16 cellular contexts compared by ENCODE assay signal in the genomic region with DNA sequence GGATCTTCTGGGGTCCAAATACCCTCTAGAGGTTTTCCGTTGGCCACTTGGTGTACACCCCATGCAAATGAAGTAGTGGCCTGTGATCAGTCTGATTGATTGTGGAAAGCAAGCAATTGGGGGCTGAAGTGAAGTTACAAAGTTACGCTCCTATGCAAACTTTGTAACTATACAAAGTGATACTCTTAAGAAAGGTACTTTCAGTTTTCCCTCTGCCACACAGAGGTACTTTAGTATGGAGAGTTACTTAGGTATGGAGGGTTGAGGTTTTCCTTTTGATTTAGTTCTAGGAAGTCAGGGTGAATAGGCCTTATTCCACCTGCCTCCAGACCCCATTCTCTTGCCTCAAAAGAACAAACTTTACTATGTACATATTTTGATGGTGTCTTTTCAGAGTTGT. TPM values are rescaled to one million over a fixed set of nuclear protein-coding genes. Genes with fewer than 3 reads are reported as not detected.
A peak's percentile ranks its signal among the peaks of the same experiment; 100 is the strongest.
DNase-seq lines count a peak whose midpoint lies in the region; ATAC-seq and TF ChIP-seq lines count a peak whose summit lies in the region.
"Had no signal": no experiment of that assay in that cellular context is flagged by ENCODE, and none has a peak within 500 bp of the region (broad histone marks: within the 10 kb centered on the region; RNA-seq: fewer than 3 reads in every experiment).

No MANE protein-coding gene starts in this region.

- TF ChIP-seq CTCF in nephron progenitor cell (IDR thresholded peaks at IDR 0.05), result no peak

- H3K27ac Mint-ChIP-seq in activated CD8-positive, alpha-beta memory T cell treated with anti-CD3 and anti-CD28 coated beads, Interleukin-2, amount 10 ng/mL, durations not matched to agents 7 days and 5 days, result peak overlapping the region; percentile 70
- peak overlapping the region; percentile 23 for H3K27ac Mint-ChIP-seq in activated CD4-positive, alpha-beta memory T cell treated with anti-CD3 and anti-CD28 coated beads for 36 hours
- H3K27ac Mint-ChIP-seq in nephron progenitor cell, result peak overlapping the region; percentile 88
- H3K27ac Mint-ChIP-seq: mesothelial cell of epicardium had no signal

- intact Hi-C loops in activated CD4-positive, alpha-beta memory T cell treated with anti-CD3 and anti-CD28 coated beads for 36 hours (cut with micrococcal nuclease), result no loop called here

- ATAC-seq in activated CD8-positive, alpha-beta memory T cell treated with anti-CD3 and anti-CD28 coated beads, Interleukin-2, amount 10 ng/mL, durations not matched to agents 7 days and 5 days, result peak; percentile 70
- peak; percentile 57 for ATAC-seq in GM21619 (IDR thresholded peaks at IDR 0.05; ENCODE audit: unreplicated experiment)
- no peak for ATAC-seq in HG03342 (IDR thresholded peaks at IDR 0.05; ENCODE audit: unreplicated experiment)
- ATAC-seq in HG03025 (IDR thresholded peaks at IDR 0.05; ENCODE audit: low FRiP score, unreplicated experiment), result no peak
- ATAC-seq: A549 had no signal

- no peaks in the 10 kb centered on the region for H3K9me3 Mint-ChIP-seq in activated CD8-positive, alpha-beta memory T cell treated with anti-CD3 and anti-CD28 coated beads, Interleukin-2, amount 10 ng/mL, durations not matched to agents 7 days and 5 days (ENCODE audit: low read depth)
- no peaks in the 10 kb centered on the region for H3K9me3 Mint-ChIP-seq in activated CD4-positive, alpha-beta memory T cell treated with anti-CD3 and anti-CD28 coated beads for 36 hours
- H3K9me3 Mint-ChIP-seq in nephron progenitor cell, result peaks cover 72% of the 10 kb centered on the region

- H3K4me1 Mint-ChIP-seq in activated CD8-positive, alpha-beta memory T cell treated with anti-CD3 and anti-CD28 coated beads, Interleukin-2, amount 10 ng/mL, durations not matched to agents 7 days and 5 days, result peaks cover 30% of the 10 kb centered on the region
- peaks cover 57% of the 10 kb centered on the region for H3K4me1 Mint-ChIP-seq in activated CD4-positive, alpha-beta memory T cell treated with anti-CD3 and anti-CD28 coated beads for 36 hours (ENCODE audit: low read depth)
- peaks cover 6% of the 10 kb centered on the region for H3K4me1 Mint-ChIP-seq in nephron progenitor cell

- POLR2A ChIA-PET in activated CD4-positive, alpha-beta memory T cell treated with anti-CD3 and anti-CD28 coated beads for 36 hours (lab: Charles Lee), result no interaction called here

- H3K27me3 Mint-ChIP-seq in activated CD8-positive, alpha-beta memory T cell treated with anti-CD3 and anti-CD28 coated beads, Interleukin-2, amount 10 ng/mL, durations not matched to agents 7 days and 5 days, result no peaks in the 10 kb centered on the region
- H3K27me3 Mint-ChIP-seq in activated CD4-positive, alpha-beta memory T cell treated with anti-CD3 and anti-CD28 coated beads for 36 hours, result no peaks in the 10 kb centered on the region
- peaks cover 3% of the 10 kb centered on the region for H3K27me3 Mint-ChIP-seq in nephron progenitor cell (ENCODE audit: low read depth, poor library complexity)

- H3K4me3 Mint-ChIP-seq in activated CD8-positive, alpha-beta memory T cell treated with anti-CD3 and anti-CD28 coated beads, Interleukin-2, amount 10 ng/mL, durations not matched to agents 7 days and 5 days, result peak overlapping the region; percentile 63
- H3K4me3 Mint-ChIP-seq in activated CD4-positive, alpha-beta memory T cell treated with anti-CD3 and anti-CD28 coated beads for 36 hours, result peak overlapping the region; percentile 41
- no peak overlapping the region for H3K4me3 Mint-ChIP-seq in nephron progenitor cell
- H3K4me3 Mint-ChIP-seq: CD14-positive monocyte, mesothelial cell of epicardium had no signal

- DNase-seq in activated CD8-positive, alpha-beta memory T cell treated with anti-CD3 and anti-CD28 coated beads, Interleukin-2, amount 10 ng/mL, durations not matched to agents 7 days and 5 days, result no peak
- no peak for DNase-seq in activated CD8-positive, alpha-beta memory T cell treated with anti-CD3 and anti-CD28 coated beads for 24 hours
- no peak for DNase-seq in activated CD4-positive, alpha-beta memory T cell treated with anti-CD3 and anti-CD28 coated beads for 36 hours
- DNase-seq in nephron progenitor cell, result no peak
- DNase-seq in stimulated activated CD4-positive, alpha-beta T cell treated with anti-CD3 and anti-CD28 coated beads, Interleukin-15, amount 100 ng/mL, for 24 hours, result no peak
- DNase-seq: activated effector memory CD4-positive, alpha-beta T cell treated with Interleukin-2 at 50 U/mL for 16 hours; anterior cingulate cortex; DND-41; NCI-H82; uterus had no signal

- CTCF ChIA-PET in activated CD8-positive, alpha-beta memory T cell treated with anti-CD3 and anti-CD28 coated beads, Interleukin-2, amount 10 ng/mL, durations not matched to agents 7 days and 5 days (lab: Charles Lee), result no interaction called here
- CTCF ChIA-PET in activated CD4-positive, alpha-beta memory T cell treated with anti-CD3 and anti-CD28 coated beads for 36 hours (lab: Charles Lee), result no interaction called here

- peaks cover 13% of the 10 kb centered on the region for H3K36me3 Mint-ChIP-seq in activated CD8-positive, alpha-beta memory T cell treated with anti-CD3 and anti-CD28 coated beads, Interleukin-2, amount 10 ng/mL, durations not matched to agents 7 days and 5 days
- no peaks in the 10 kb centered on the region for H3K36me3 Mint-ChIP-seq in activated CD4-positive, alpha-beta memory T cell treated with anti-CD3 and anti-CD28 coated beads for 36 hours
- peaks cover 65% of the 10 kb centered on the region for H3K36me3 Mint-ChIP-seq in nephron progenitor cell (ENCODE audit: low read depth)
- H3K36me3 Mint-ChIP-seq: mesothelial cell of epicardium had no signal

RNA-seq across cellular contexts. Expression of a gene that starts 28.7 kb away (rescaled TPM):
- 100 to 1,000 TPM in 1 of 2 experiments, 10 to 100 TPM in 1; 80.6 to 112 TPM for total RNA-seq in activated CD8-positive, alpha-beta memory T cell treated with anti-CD3 and anti-CD28 coated beads, Interleukin-2, amount 10 ng/mL, durations not matched to agents 7 days and 5 days
- total RNA-seq in activated CD4-positive, alpha-beta memory T cell treated with anti-CD3 and anti-CD28 coated beads for 36 hours, result 10 to 100 TPM; 86.3 to 90.1 TPM

Comparison
In these comparisons a context has a peak if more than half of its experiments do, and no peak if none do; other contexts are left out.
1. ATAC-seq: peak in activated CD8-positive, alpha-beta memory T cell treated with anti-CD3 and anti-CD28 coated beads, Interleukin-2, amount 10 ng/mL, durations not matched to agents 7 days and 5 days (single experiment) and GM21619 (single experiment); none in HG03342 (single experiment) and HG03025 (single experiment).
2. H3K27ac Mint-ChIP-seq: peak in every context shown above with its lines; median percentile 88 in nephron progenitor cell; 70 in activated CD8-positive, alpha-beta memory T cell treated with anti-CD3 and anti-CD28 coated beads, Interleukin-2, amount 10 ng/mL, durations not matched to agents 7 days and 5 days; 23 in activated CD4-positive, alpha-beta memory T cell treated with anti-CD3 and anti-CD28 coated beads for 36 hours.